17 cellular contexts compared by ENCODE assay signal in the genomic region with DNA sequence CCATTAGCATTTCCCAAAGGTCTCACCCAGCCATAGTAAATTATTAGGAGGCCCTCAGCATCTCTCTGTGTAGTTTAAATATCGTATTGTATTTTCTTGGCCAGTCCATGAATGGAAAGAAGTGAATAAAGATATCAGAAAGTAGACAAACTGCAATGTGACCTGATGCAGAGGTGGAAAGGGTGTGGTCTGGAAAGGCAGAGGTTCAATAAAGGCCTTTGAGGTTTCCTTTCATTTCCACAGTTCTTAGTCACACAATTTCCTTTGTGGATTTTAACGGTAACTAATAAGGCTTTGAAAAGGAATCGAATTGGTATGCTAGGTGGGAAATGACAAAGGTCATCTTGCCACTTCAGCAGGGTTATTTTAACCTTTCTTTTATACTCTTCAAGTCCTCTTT. TPM values are rescaled to one million over a fixed set of nuclear protein-coding genes. Genes with fewer than 3 reads are reported as not detected.
DNase-seq lines count a peak whose midpoint lies in the region; ATAC-seq, FAIRE-seq and TF ChIP-seq lines count a peak whose summit lies in the region.
"Had no signal": no experiment of that assay in that cellular context is flagged by ENCODE, and none has a peak within 500 bp of the region (broad histone marks: within the 10 kb centered on the region; RNA-seq: fewer than 3 reads in every experiment).

No MANE protein-coding gene starts in this region.

- TF ChIP-seq RAD21 in A549 (conservative IDR thresholded peaks at IDR 0.05 in 1 of 2, IDR thresholded peaks at IDR 0.05 in 1 of 2) = no peak

- no peaks in the 10 kb centered on the region for H3K9me3 Mint-ChIP-seq in activated naive CD4-positive, alpha-beta T cell treated with anti-CD3 and anti-CD28 coated beads, Interleukin-2, amount 50 U/mL, for 72 hours
- no peaks in the 10 kb centered on the region for H3K9me3 Mint-ChIP-seq in natural killer cell treated with Interleukin-12 subunit alpha and Interleukin-12 subunit beta and Interleukin-15 and Interleukin-18, amount 100 ng/mL, for 72 hours

- peak overlapping the region; percentile 74; the same call in 1 of the 3 replicates for H3K4me2 ChIP-seq in A549

- no peaks in the 10 kb centered on the region for H3K27me3 Mint-ChIP-seq in natural killer cell treated with Interleukin-12 subunit alpha and Interleukin-12 subunit beta and Interleukin-15 and Interleukin-18, amount 100 ng/mL, for 72 hours

- ATAC-seq in A549 (no peak), GM18520 (IDR thresholded peaks at IDR 0.05; ENCODE audit: unreplicated experiment) (no peak)
- peak; percentile 78 for ATAC-seq in activated naive CD4-positive, alpha-beta T cell treated with anti-CD3 and anti-CD28 coated beads, Interleukin-2, amount 50 U/mL, for 72 hours
- ATAC-seq in natural killer cell treated with Interleukin-12 subunit alpha and Interleukin-12 subunit beta and Interleukin-15 and Interleukin-18, amount 100 ng/mL, for 72 hours = peak in 1 of 2 donors; percentile 79

- no peak for TF ChIP-seq EP300 in A549 (IDR thresholded peaks at IDR 0.05)

- H3K36me3 Mint-ChIP-seq in activated naive CD4-positive, alpha-beta T cell treated with anti-CD3 and anti-CD28 coated beads, Interleukin-2, amount 50 U/mL, for 72 hours = peaks cover 0 to 45% of the 10 kb centered on the region in 2 donors
- peaks cover 7% of the 10 kb centered on the region for H3K36me3 Mint-ChIP-seq in natural killer cell treated with Interleukin-12 subunit alpha and Interleukin-12 subunit beta and Interleukin-15 and Interleukin-18, amount 100 ng/mL, for 72 hours

- DNase-seq in A549 (ENCODE audit: low read depth in 1 of 2, low spot score in 1 of 2) (no peak), GM12892 (ENCODE audit: insufficient read length) (no peak), NCI-H69 (lab: John Stamatoyannopoulos, UW) (no peak), NCI-H2107 (lab: John Stamatoyannopoulos, UW) (no peak), hypothalamus (lab: John Stamatoyannopoulos, UW) (no peak)
- no peak for DNase-seq in activated naive CD4-positive, alpha-beta T cell treated with anti-CD3 and anti-CD28 coated beads, Interleukin-2, amount 50 U/mL, for 72 hours (ENCODE audit: low spot score in 2 of 2)
- no peak for DNase-seq in natural killer cell treated with Interleukin-12 subunit alpha and Interleukin-12 subunit beta and Interleukin-15 and Interleukin-18, amount 100 ng/mL, for 72 hours (ENCODE audit: low spot score)
- DNase-seq: activated effector memory CD4-positive, alpha-beta T cell treated with Interleukin-2 at 50 U/mL for 16 hours; C1 segment of cervical spinal cord; central memory CD4-positive, alpha-beta T cell; GF-D8; left ventricle myocardium superior; NCI-H187; NK-92 treated with Interleukin-12 subunit alpha and Interleukin-12 subunit beta, amount 100 ng/mL, for 24 hours; occipital lobe; WERI-Rb-1 had no signal

- no peak overlapping the region for H3K4me3 ChIP-seq in A549

- no peaks in the 10 kb centered on the region for H3K9me3 ChIP-seq in A549

- 76% methylated on average over 3 of the region's 3 CpGs for WGBS in A549 (ENCODE audit: missing lambda C conversion rate)

- CTCF ChIA-PET in A549 (lab: Yijun Ruan, JAX) = interaction anchor here (0.9 to 1.5 kb wide), 3 partner anchors 66 to 82 kb away, joined by 4 read pairs; no protein-coding TSS in a partner anchor

- peak overlapping the region; percentile 4 to 41; a peak in 1 of 6 replicates for H3K27ac ChIP-seq in A549
- H3K27ac ChIP-seq: WERI-Rb-1 had no signal

- peaks cover 52% of the 10 kb centered on the region for H3K4me1 ChIP-seq in A549

- no peak for TF ChIP-seq CTCF in A549 (IDR thresholded peaks at IDR 0.05)

- H3K4me3 Mint-ChIP-seq in natural killer cell treated with Interleukin-12 subunit alpha and Interleukin-12 subunit beta and Interleukin-15 and Interleukin-18, amount 100 ng/mL, for 72 hours = peak overlapping the region; percentile 78

- peaks cover 43 to 62% of the 10 kb centered on the region in 2 donors for H3K4me1 Mint-ChIP-seq in natural killer cell treated with Interleukin-12 subunit alpha and Interleukin-12 subunit beta and Interleukin-15 and Interleukin-18, amount 100 ng/mL, for 72 hours (ENCODE audit: low read depth in 2 of 2)

- FAIRE-seq in A549 (lab: Jason Lieb, UNC) = no peak
- peak; percentile 44 for FAIRE-seq in GM12892 (lab: Jason Lieb, UNC)

- POLR2A ChIA-PET in A549 (lab: Yijun Ruan, JAX) = no interaction called here

- H3K27ac Mint-ChIP-seq in activated naive CD4-positive, alpha-beta T cell treated with anti-CD3 and anti-CD28 coated beads, Interleukin-2, amount 50 U/mL, for 72 hours = peak overlapping the region; percentile 90 to 91
- peak overlapping the region; percentile 87 to 88 for H3K27ac Mint-ChIP-seq in natural killer cell treated with Interleukin-12 subunit alpha and Interleukin-12 subunit beta and Interleukin-15 and Interleukin-18, amount 100 ng/mL, for 72 hours

- TF ChIP-seq POLR2A in A549 (IDR thresholded peaks at IDR 0.05; ENCODE audit: low read length) (no peak), GM12892 (IDR thresholded peaks at IDR 0.05; ENCODE audit: low read depth, low read length) (no peak)

TF ChIP-seq in A549, 52 proteins besides CTCF, POLR2A, EP300 and RAD21:
- no peak for TF ChIP-seq JUNB (IDR thresholded peaks at IDR 0.05)
- no peak for TF ChIP-seq KDM5A (IDR thresholded peaks at IDR 0.05)
- no peak for TF ChIP-seq EHMT2 (IDR thresholded peaks at IDR 0.05; ENCODE audit: low read depth)
- no peak for TF ChIP-seq TFCP2L1 (CRISPR knock-in tag; IDR thresholded peaks at IDR 0.05)
- TF ChIP-seq, protein P1, sequence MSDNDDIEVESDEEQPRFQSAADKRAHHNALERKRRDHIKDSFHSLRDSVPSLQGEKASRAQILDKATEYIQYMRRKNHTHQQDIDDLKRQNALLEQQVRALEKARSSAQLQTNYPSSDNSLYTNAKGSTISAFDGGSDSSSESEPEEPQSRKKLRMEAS (IDR thresholded peaks at IDR 0.05) = no peak
- TF ChIP-seq RARB (CRISPR knock-in tag; IDR thresholded peaks at IDR 0.05) = no peak
- TF ChIP-seq CBX2 (IDR thresholded peaks at IDR 0.05; ENCODE audit: borderline replicate concordance, low read depth) = no peak
- TF ChIP-seq, protein P2, sequence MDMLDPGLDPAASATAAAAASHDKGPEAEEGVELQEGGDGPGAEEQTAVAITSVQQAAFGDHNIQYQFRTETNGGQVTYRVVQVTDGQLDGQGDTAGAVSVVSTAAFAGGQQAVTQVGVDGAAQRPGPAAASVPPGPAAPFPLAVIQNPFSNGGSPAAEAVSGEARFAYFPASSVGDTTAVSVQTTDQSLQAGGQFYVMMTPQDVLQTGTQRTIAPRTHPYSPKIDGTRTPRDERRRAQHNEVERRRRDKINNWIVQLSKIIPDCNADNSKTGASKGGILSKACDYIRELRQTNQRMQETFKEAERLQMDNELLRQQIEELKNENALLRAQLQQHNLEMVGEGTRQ (IDR thresholded peaks at IDR 0.05) = no peak
- TF ChIP-seq, protein P3, sequence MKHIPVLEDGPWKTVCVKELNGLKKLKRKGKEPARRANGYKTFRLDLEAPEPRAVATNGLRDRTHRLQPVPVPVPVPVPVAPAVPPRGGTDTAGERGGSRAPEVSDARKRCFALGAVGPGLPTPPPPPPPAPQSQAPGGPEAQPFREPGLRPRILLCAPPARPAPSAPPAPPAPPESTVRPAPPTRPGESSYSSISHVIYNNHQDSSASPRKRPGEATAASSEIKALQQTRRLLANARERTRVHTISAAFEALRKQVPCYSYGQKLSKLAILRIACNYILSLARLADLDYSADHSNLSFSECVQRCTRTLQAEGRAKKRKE (CRISPR knock-in tag; IDR thresholded peaks at IDR 0.05; ENCODE audit: low read depth) = no peak
- TF ChIP-seq HOXA7 (CRISPR knock-in tag; IDR thresholded peaks at IDR 0.05) = no peak
- TF ChIP-seq ZC3H11A (IDR thresholded peaks at IDR 0.05) = no peak

RNA-seq across cellular contexts. Expression of a gene that starts 20.1 kb away (rescaled TPM):
- 18.4 and 20.1 TPM in 2 replicates for polyA plus RNA-seq in A549 (2011; rRNA removed)
- 10.5 and 14.0 TPM in 2 replicates for polyA plus RNA-seq in A549 (2012; cell fraction: cytosol; rRNA removed)
- 9.9 and 11.3 TPM in 2 replicates for polyA plus RNA-seq in A549 (2012; cell fraction: nucleus; rRNA removed)
- polyA plus RNA-seq in A549 (2017; fragmentation: RNase III; extraction: RNeasy Plus Mini Kit Qiagen cat#74134 plus additional on column Dnase treatment) = 13.2 to 16.4 TPM (median 16.0 TPM) in 3 replicates
- polyA minus RNA-seq in A549 (2011; rRNA and poly(A)+ RNA removed) = 12.0 and 17.0 TPM in 2 replicates
- polyA plus RNA-seq in GM12892 (2012; ENCODE audit: missing spikeins) = 108 TPM
- 100 to 1,000 TPM; 138 to 262 TPM for total RNA-seq in activated naive CD4-positive, alpha-beta T cell treated with anti-CD3 and anti-CD28 coated beads, Interleukin-2, amount 50 U/mL, for 72 hours
- total RNA-seq in natural killer cell treated with Interleukin-12 subunit alpha and Interleukin-12 subunit beta and Interleukin-15 and Interleukin-18, amount 100 ng/mL, for 72 hours = 100 to 1,000 TPM; 284 to 319 TPM

Comparison
In these comparisons a context has a peak if more than half of its experiments do, and no peak if none do; other contexts are left out.
1. ATAC-seq: peak in activated naive CD4-positive, alpha-beta T cell treated with anti-CD3 and anti-CD28 coated beads, Interleukin-2, amount 50 U/mL, for 72 hours (2 of 2); none in A549 (0 of 2) and GM18520 (single experiment).